8 cellular contexts compared by ENCODE assay signal in the genomic region with DNA sequence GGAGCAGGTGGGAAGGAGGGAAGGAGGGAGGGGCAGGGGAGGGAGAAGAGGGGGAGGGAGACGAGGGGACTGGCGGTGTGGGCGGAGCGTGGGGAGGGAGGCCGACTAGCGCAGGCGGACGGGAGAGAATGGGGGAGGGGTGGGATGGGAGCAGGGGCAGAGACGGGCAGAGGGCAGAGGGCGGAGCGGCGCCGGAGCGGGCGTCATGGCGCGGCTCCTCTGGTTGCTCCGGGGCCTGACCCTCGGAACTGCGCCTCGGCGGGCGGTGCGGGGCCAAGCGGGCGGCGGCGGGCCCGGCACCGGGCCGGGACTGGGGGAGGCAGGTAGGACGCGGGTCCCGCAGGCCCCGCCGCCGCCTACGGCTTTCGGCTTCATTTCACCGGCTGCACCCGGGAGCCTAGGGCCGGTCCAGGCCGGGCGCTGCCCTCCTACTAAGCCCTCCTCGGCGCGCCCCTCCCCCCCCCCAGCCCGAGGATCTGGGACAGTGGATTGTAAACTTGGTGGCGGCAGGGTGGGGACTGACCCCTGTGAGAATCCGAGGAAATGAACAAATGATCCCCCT. TPM values are rescaled to one million over a fixed set of nuclear protein-coding genes. Genes with fewer than 3 reads are reported as not detected.
A peak's percentile ranks its signal among the peaks of the same experiment; 100 is the strongest.
DNase-seq lines count a peak whose midpoint lies in the region; ATAC-seq and TF ChIP-seq lines count a peak whose summit lies in the region.

A gene (plus strand): TSS at position 176 of the 562 bp plus-strand sequence. CDS start 30 bp downstream, at position 206.

- peaks cover 7% of the 10 kb centered on the region for H3K36me3 Mint-ChIP-seq in activated CD4-positive, alpha-beta T cell treated with anti-CD3 and anti-CD28 coated beads, Interleukin-2, amount 10 ng/mL, durations not matched to agents 24 days and 14 days (ENCODE audit: low read depth)

- peaks cover 18% of the 10 kb centered on the region for H3K27me3 Mint-ChIP-seq in activated CD4-positive, alpha-beta T cell treated with anti-CD3 and anti-CD28 coated beads, Interleukin-2, amount 10 ng/mL, durations not matched to agents 24 days and 14 days

- peak; percentile 79 for DNase-seq in AG09309 (ENCODE audit: low read depth)
- DNase-seq in NCI-H345 (lab: John Stamatoyannopoulos, UW), result peak; percentile 87
- peak; percentile 90 for DNase-seq in activated CD4-positive, alpha-beta T cell treated with anti-CD3 and anti-CD28 coated beads, Interleukin-2, amount 10 ng/mL, durations not matched to agents 24 days and 14 days
- peak; percentile 91 for DNase-seq in dedifferentiated amniotic fluid mesenchymal stem cell (ENCODE audit: extremely low spot score)
- DNase-seq in left lobe of liver (ENCODE audit: low spot score), result peak; percentile 94
- DNase-seq in stimulated activated CD4-positive, alpha-beta T cell treated with anti-CD3 and anti-CD28 coated beads, Interleukin-2, amount 100 ng/mL, for 24 hours, result peak; percentile 62 to 80

- peaks cover 11% of the 10 kb centered on the region for H3K9me3 Mint-ChIP-seq in activated CD4-positive, alpha-beta T cell treated with anti-CD3 and anti-CD28 coated beads, Interleukin-2, amount 10 ng/mL, durations not matched to agents 24 days and 14 days

- H3K4me3 Mint-ChIP-seq in activated CD4-positive, alpha-beta T cell treated with anti-CD3 and anti-CD28 coated beads, Interleukin-2, amount 10 ng/mL, durations not matched to agents 24 days and 14 days, result peak within 1 kb of the TSS; percentile 89

- peak within 1 kb of the TSS; percentile 68 for H3K4me3 ChIP-seq in AG09309 (ENCODE audit: control insufficient read depth, low read depth, low read length)

- ATAC-seq in GM18873 (IDR thresholded peaks at IDR 0.05; ENCODE audit: low FRiP score, unreplicated experiment) (peak; percentile 54), HG03135 (IDR thresholded peaks at IDR 0.05; ENCODE audit: unreplicated experiment) (peak; percentile 69), left lobe of liver (peak; percentile 92)

- peak within 1 kb of the TSS; percentile 93 for H3K27ac Mint-ChIP-seq in activated CD4-positive, alpha-beta T cell treated with anti-CD3 and anti-CD28 coated beads, Interleukin-2, amount 10 ng/mL, durations not matched to agents 24 days and 14 days

- peaks cover 40% of the 10 kb centered on the region for H3K4me1 Mint-ChIP-seq in activated CD4-positive, alpha-beta T cell treated with anti-CD3 and anti-CD28 coated beads, Interleukin-2, amount 10 ng/mL, durations not matched to agents 24 days and 14 days

- intact Hi-C loops in activated CD4-positive, alpha-beta T cell treated with anti-CD3 and anti-CD28 coated beads, Interleukin-2, amount 10 ng/mL, durations not matched to agents 24 days and 14 days (cut with micrococcal nuclease), result loop anchor here (5.0 to 10.0 kb wide), 7 partner anchors 342 to 1919 kb away; a partner anchor contains a TSS

- TF ChIP-seq CTCF in AG09309 (IDR thresholded peaks at IDR 0.05; ENCODE audit: control insufficient read depth, insufficient read depth, low read depth, low read length, missing control alignments), result no peak

RNA-seq across cellular contexts. Expression of the gene that starts here (rescaled TPM):
- total RNA-seq in activated CD4-positive, alpha-beta T cell treated with anti-CD3 and anti-CD28 coated beads, Interleukin-2, amount 10 ng/mL, durations not matched to agents 24 days and 14 days, result 3.3 and 3.9 TPM in 2 replicates
- 34.2 TPM for total RNA-seq in left lobe of liver

Comparison
In these comparisons a context has a peak if more than half of its experiments do, and no peak if none do; other contexts are left out.
1. Peak in every context shown above with its lines: DNase-seq, ATAC-seq and H3K4me3 ChIP-seq.